In genomic region chr12:118344829-118345228, GRCh38 we compare ENCODE assay signal across 14 cellular contexts. TPM values are rescaled to one million over a fixed set of nuclear protein-coding genes. Genes with fewer than 3 reads are reported as not detected.
DNase-seq lines count a peak whose midpoint lies in the region; ATAC-seq and TF ChIP-seq lines count a peak whose summit lies in the region.
"Had no signal": no experiment of that assay in that cellular context is flagged by ENCODE, and none has a peak within 500 bp of the region (broad histone marks: within the 10 kb centered on the region; RNA-seq: fewer than 3 reads in every experiment).

No MANE protein-coding gene starts in this region.

- no peak for TF ChIP-seq CTCF in DOHH2 (IDR thresholded peaks at IDR 0.05; ENCODE audit: low read depth, low read length, poor library complexity, severe bottlenecking)
- no peak for TF ChIP-seq CTCF in neutrophil (IDR thresholded peaks at IDR 0.05)
- TF ChIP-seq CTCF in MM.1S (IDR thresholded peaks at IDR 0.05; ENCODE audit: low read length) = no peak

- no peaks in the 10 kb centered on the region for H3K9me2 ChIP-seq in DOHH2 (replicated peaks; ENCODE audit: control insufficient read depth, low read length)
- no peaks in the 10 kb centered on the region for H3K9me2 ChIP-seq in MM.1S (replicated peaks; ENCODE audit: insufficient read depth, low read length)

- H3K79me2 ChIP-seq in DOHH2 (ENCODE audit: control insufficient read depth, low read length) = peaks cover 92% of the 10 kb centered on the region
- H3K79me2 ChIP-seq in MM.1S (ENCODE audit: low read length) = no peaks in the 10 kb centered on the region

- peaks cover 13% of the 10 kb centered on the region for H4K20me1 ChIP-seq in DOHH2 (ENCODE audit: control insufficient read depth, insufficient read depth, low read depth, low read length)
- H4K20me1 ChIP-seq in MM.1S (ENCODE audit: insufficient read depth, low read length) = no peaks in the 10 kb centered on the region

- peaks cover 3% of the 10 kb centered on the region for H3K36me3 Mint-ChIP-seq in T-helper 17 cell (ENCODE audit: low read depth)
- peaks cover 26% of the 10 kb centered on the region for H3K36me3 Mint-ChIP-seq in activated T-cell treated with anti-CD3 and anti-CD28 coated beads, Interleukin-2, amount 50 U/mL, for 24 hours (ENCODE audit: low read depth)

- no peak overlapping the region for H3K4me3 ChIP-seq in DOHH2 (ENCODE audit: low read length)
- peak overlapping the region; percentile 32; the same call in 1 of the 2 replicates for H3K4me3 ChIP-seq in iPS-20b (ENCODE audit: low read length)
- H3K4me3 ChIP-seq in neutrophil (ENCODE audit: low read depth in 1 of 2, low read length in 1 of 2) = no peak overlapping the region
- H3K4me3 ChIP-seq in MM.1S (ENCODE audit: low read length) = no peak overlapping the region
- H3K4me3 ChIP-seq: PC-9 had no signal

- H3K4me2 ChIP-seq in DOHH2 (ENCODE audit: low read length) (peak overlapping the region; percentile 7; the same call in 1 of the 2 replicates), MM.1S (ENCODE audit: low read depth, low read length) (no peak overlapping the region)
- H3K4me2 ChIP-seq: PC-9 had no signal

- H2AFZ ChIP-seq in MM.1S (ENCODE audit: low read length) = no peak overlapping the region
- H2AFZ ChIP-seq: PC-9 had no signal

- H3K27ac ChIP-seq in DOHH2 (ENCODE audit: low read depth, low read length) = no peak overlapping the region
- no peak overlapping the region for H3K27ac ChIP-seq in iPS-20b (ENCODE audit: low read length)
- H3K27ac ChIP-seq in neutrophil = peak overlapping the region; percentile 40
- H3K27ac ChIP-seq in MM.1S (ENCODE audit: low read length) = no peak overlapping the region
- H3K27ac ChIP-seq: PC-9 had no signal

- H3K36me3 ChIP-seq in DOHH2 (ENCODE audit: control insufficient read depth, low read length) = no peaks in the 10 kb centered on the region; the same call in 1 of the 2 replicates
- no peaks in the 10 kb centered on the region for H3K36me3 ChIP-seq in iPS-20b (ENCODE audit: insufficient read depth, low read depth, low read length)
- H3K36me3 ChIP-seq in neutrophil = no peaks in the 10 kb centered on the region
- H3K36me3 ChIP-seq in MM.1S (replicated peaks; ENCODE audit: insufficient read depth, low read length) = no peaks in the 10 kb centered on the region

- H3K9me3 ChIP-seq in DOHH2 (ENCODE audit: control insufficient read depth, insufficient read depth, low read length) (no peaks in the 10 kb centered on the region), T-helper 17 cell (ENCODE audit: control insufficient read depth, low read length, poor library complexity, severe bottlenecking) (no peaks in the 10 kb centered on the region), iPS-20b (ENCODE audit: insufficient read depth, low read depth, low read length) (no peaks in the 10 kb centered on the region), neutrophil (no peaks in the 10 kb centered on the region), MM.1S (replicated peaks; ENCODE audit: insufficient read depth, low read length) (no peaks in the 10 kb centered on the region)

- H3K27me3 ChIP-seq in DOHH2 (ENCODE audit: control insufficient read depth, low read length) (no peaks in the 10 kb centered on the region), iPS-20b (ENCODE audit: insufficient read depth, low read length) (no peaks in the 10 kb centered on the region), neutrophil (no peaks in the 10 kb centered on the region), MM.1S (replicated peaks; ENCODE audit: insufficient read depth, low read length) (no peaks in the 10 kb centered on the region)

- H3K27me3 Mint-ChIP-seq in T-helper 17 cell = no peaks in the 10 kb centered on the region
- no peaks in the 10 kb centered on the region for H3K27me3 Mint-ChIP-seq in activated T-cell treated with anti-CD3 and anti-CD28 coated beads, Interleukin-2, amount 50 U/mL, for 24 hours

- no peak for ATAC-seq in T-helper 17 cell

- no peak overlapping the region for H3K4me3 Mint-ChIP-seq in T-helper 17 cell
- no peak overlapping the region for H3K4me3 Mint-ChIP-seq in activated T-cell treated with anti-CD3 and anti-CD28 coated beads, Interleukin-2, amount 50 U/mL, for 24 hours

- DNase-seq in T-helper 17 cell (no peak), MM.1S (no peak), Ammon's horn (ENCODE audit: low spot score) (no peak), NCI-H1105 (lab: John Stamatoyannopoulos, UW) (no peak)
- DNase-seq in activated T-cell treated with anti-CD3 and anti-CD28 coated beads, Interleukin-2, amount 50 U/mL, for 24 hours = no peak
- DNase-seq: COR-L47, HCEC 1CT, NCI-H1092 treated with DMSO at 0.1 percent for 48 hours, NCI-H1694 treated with DMSO at 0.1 percent for 48 hours, NCI-H69, PC-9 had no signal

- H3F3A ChIP-seq in DOHH2 (ENCODE audit: control insufficient read depth, insufficient read depth) (peaks cover 13% of the 10 kb centered on the region), MM.1S (ENCODE audit: insufficient read depth, low read length) (no peaks in the 10 kb centered on the region)

- H3K4me1 Mint-ChIP-seq in T-helper 17 cell = peaks cover 26% of the 10 kb centered on the region
- peaks cover 48% of the 10 kb centered on the region for H3K4me1 Mint-ChIP-seq in activated T-cell treated with anti-CD3 and anti-CD28 coated beads, Interleukin-2, amount 50 U/mL, for 24 hours (ENCODE audit: low read depth)

- peak overlapping the region; percentile 84 for H3K27ac Mint-ChIP-seq in T-helper 17 cell
- no peak overlapping the region for H3K27ac Mint-ChIP-seq in activated T-cell treated with anti-CD3 and anti-CD28 coated beads, Interleukin-2, amount 50 U/mL, for 24 hours

- no peaks in the 10 kb centered on the region for H3K9me3 Mint-ChIP-seq in activated T-cell treated with anti-CD3 and anti-CD28 coated beads, Interleukin-2, amount 50 U/mL, for 24 hours

- H3K4me1 ChIP-seq in DOHH2 (ENCODE audit: control insufficient read depth, low read length) = peaks cover 56% of the 10 kb centered on the region
- peaks cover 11% of the 10 kb centered on the region; the same call in 1 of the 2 replicates for H3K4me1 ChIP-seq in iPS-20b (ENCODE audit: insufficient read depth, low read length)
- H3K4me1 ChIP-seq in neutrophil (ENCODE audit: control insufficient read depth in 1 of 2, insufficient read depth in 1 of 2, low read depth in 1 of 2, low read length in 1 of 2) = peaks cover 12 to 18% of the 10 kb centered on the region in 2 experiments
- H3K4me1 ChIP-seq in MM.1S (ENCODE audit: low read length) = no peaks in the 10 kb centered on the region

- H3K9ac ChIP-seq in iPS-20b (ENCODE audit: low read depth, low read length) = no peak overlapping the region
- H3K9ac ChIP-seq in MM.1S (ENCODE audit: low read length) = no peak overlapping the region

RNA-seq across cellular contexts. Expression of gene TAOK3, which starts 27.9 kb away (rescaled TPM):
- total RNA-seq in T-helper 17 cell = 10 to 100 TPM; 77.8 to 82.2 TPM

RNA-seq across cellular contexts. Expression of gene SUDS3, which starts 31.5 kb away (rescaled TPM):
- 10 to 100 TPM; 29.8 to 34.9 TPM for total RNA-seq in T-helper 17 cell
